In genomic region chr9:108921200-108921599, GRCh38 we compare ENCODE assay signal across 11 cellular contexts. TPM values are rescaled to one million over a fixed set of nuclear protein-coding genes. Genes with fewer than 3 reads are reported as not detected.
"Had no signal": no experiment of that assay in that cellular context is flagged by ENCODE, and none has a peak within 500 bp of the region (broad histone marks: within the 10 kb centered on the region; RNA-seq: fewer than 3 reads in every experiment).

No MANE protein-coding gene starts in this region.

- H3K4me1 ChIP-seq: HAP-1 had no signal

- H3K27ac Mint-ChIP-seq: GM23338, H9, HFFc6 had no signal

- H3K4me1 Mint-ChIP-seq: GM23338, H9 had no signal

- ATAC-seq: GM23338, HCT116 had no signal

- H3K9me3 ChIP-seq: HAP-1 had no signal

- H3K4me3 Mint-ChIP-seq: GM23338, H9, HFFc6 had no signal

- H3K9me3 Mint-ChIP-seq: GM23338, H9, HFFc6 had no signal

- DNase-seq: GM23248, GOT3, H7, H9, HCEC 1CT, HFFc6 had no signal

- H3K4me3 ChIP-seq: GM23248, GM23338, HAP-1 had no signal

RNA-seq across cellular contexts. Expression of gene ACTL7A, which starts 59.1 kb away (rescaled TPM):
- total RNA-seq: GM23248, GM23338, H1, H4, H7, H9, HFFc6 had no signal
